15 cellular contexts compared by ENCODE assay signal in genomic region chr4:23438764-23439163, GRCh38.
"Had no signal": no experiment of that assay in that cellular context is flagged by ENCODE, and none has a peak within 500 bp of the region (broad histone marks: within the 10 kb centered on the region; RNA-seq: fewer than 3 reads in every experiment).

No MANE protein-coding gene starts in this region.

- H3K36me3 ChIP-seq: brain microvascular endothelial cell, sigmoid colon had no signal

- H3K27me3 ChIP-seq: brain microvascular endothelial cell, sigmoid colon had no signal

- H3K4me3 ChIP-seq: sigmoid colon, SK-N-MC had no signal

- H3K27me3 Mint-ChIP-seq: effector memory CD8-positive, alpha-beta T cell had no signal

- ATAC-seq: activated CD4-positive, CD25-positive, alpha-beta regulatory T cell treated with anti-CD3 and anti-CD28 coated beads, Interleukin-2, amount 50 U/mL, for 24 hours; effector memory CD8-positive, alpha-beta T cell; stimulated activated effector memory CD8-positive, alpha-beta T cell treated with anti-CD3 and anti-CD28 coated beads, Interleukin-12 subunit alpha, Interleukin-12 subunit beta, amount 100 ng/mL, for 72 hours had no signal

- H3K4me1 Mint-ChIP-seq: nephron progenitor cell; stimulated activated effector memory CD8-positive, alpha-beta T cell treated with anti-CD3 and anti-CD28 coated beads, Interleukin-12 subunit alpha, Interleukin-12 subunit beta, amount 100 ng/mL, for 72 hours had no signal

- H3K9me3 Mint-ChIP-seq: nephron progenitor cell had no signal

- H3K9me3 ChIP-seq: sigmoid colon had no signal

- H3K4me1 ChIP-seq: sigmoid colon had no signal

- H3K36me3 Mint-ChIP-seq: stimulated activated effector memory CD8-positive, alpha-beta T cell treated with anti-CD3 and anti-CD28 coated beads, Interleukin-12 subunit alpha, Interleukin-12 subunit beta, amount 100 ng/mL, for 72 hours had no signal

- H3K4me3 Mint-ChIP-seq: effector memory CD8-positive, alpha-beta T cell; nephron progenitor cell; stimulated activated effector memory CD8-positive, alpha-beta T cell treated with anti-CD3 and anti-CD28 coated beads, Interleukin-12 subunit alpha, Interleukin-12 subunit beta, amount 100 ng/mL, for 72 hours had no signal

- DNase-seq: activated CD4-positive, alpha-beta T cell treated with anti-CD3 and anti-CD28 coated beads, Interleukin-2, amount 50 U/mL, for 4 hours; activated effector memory CD4-positive, alpha-beta T cell treated with Interleukin-2 at 50 U/mL for 16 hours; activated naive CD4-positive, alpha-beta T cell treated with anti-CD3 and anti-CD28 coated beads, Interleukin-2, amount 50 U/mL, for 16 hours; activated T-cell treated with anti-CD3 and anti-CD28 coated beads for 4 hours; brain microvascular endothelial cell; cerebellar nuclear complex; effector memory CD8-positive, alpha-beta T cell; erythroblast; nephron progenitor cell; sigmoid colon; stimulated activated CD4-positive, alpha-beta T cell treated with anti-CD3 and anti-CD28 coated beads, Interleukin-12 subunit alpha, Interleukin-12 subunit beta, amount 100 ng/mL, for 4 hours; stimulated activated CD4-positive, alpha-beta T cell treated with anti-CD3 and anti-CD28 coated beads, Interleukin-2, amount 100 ng/mL, for 24 hours had no signal

- H3K27ac Mint-ChIP-seq: effector memory CD8-positive, alpha-beta T cell; nephron progenitor cell; stimulated activated effector memory CD8-positive, alpha-beta T cell treated with anti-CD3 and anti-CD28 coated beads, Interleukin-12 subunit alpha, Interleukin-12 subunit beta, amount 100 ng/mL, for 72 hours had no signal

- H3K27ac ChIP-seq: brain microvascular endothelial cell, sigmoid colon, SK-N-MC had no signal
